Comparison of ENCODE assay signal across 18 cellular contexts in genomic region chr1:45356186-45356585, GRCh38. TPM values are rescaled to one million over a fixed set of nuclear protein-coding genes. Genes with fewer than 3 reads are reported as not detected.
A peak's percentile ranks its signal among the peaks of the same experiment; 100 is the strongest.
DNase-seq lines count a peak whose midpoint lies in the region; ATAC-seq and TF ChIP-seq lines count a peak whose summit lies in the region.
"Had no signal": no experiment of that assay in that cellular context is flagged by ENCODE, and none has a peak within 500 bp of the region (broad histone marks: within the 10 kb centered on the region; RNA-seq: fewer than 3 reads in every experiment).

No MANE protein-coding gene starts in this region.

- H3K27ac Mint-ChIP-seq in Calu3 (ENCODE audit: unreplicated experiment) (no peak overlapping the region), WTC11 (0 out of 2 replicates have a peak overlapping the region, but pooled peaks have one; percentile 8)
- H3K27ac Mint-ChIP-seq: activated naive CD8-positive, alpha-beta T cell; endodermal cell had no signal

- no peaks in the 10 kb centered on the region for H3K36me3 ChIP-seq in A673 (ENCODE audit: insufficient read depth, low read length, poor library complexity, severe bottlenecking)
- H3K36me3 ChIP-seq: right atrium auricular region, uterus had no signal

- intact Hi-C loops in Calu3 (cut with micrococcal nuclease; ENCODE audit: unreplicated experiment): no loop called here
- intact Hi-C loops in A673 (cut with micrococcal nuclease; ENCODE audit: unreplicated experiment): loop anchor here (5.0 to 10.0 kb wide), 2 partner anchors 216 to 529 kb away; no protein-coding TSS in a partner anchor

- H3K4me1 ChIP-seq in A673 (ENCODE audit: insufficient read depth, low read length, poor library complexity, severe bottlenecking): no peaks in the 10 kb centered on the region

- POLR2A ChIA-PET in WTC11 (lab: Charles Lee): interaction anchor here (2.0 kb wide), 1 partner anchor 16 kb away, joined by 9 read pairs; the partner anchor contains the start of genes MUTYH and TOE1
- POLR2A ChIA-PET in A673 (lab: Charles Lee; ENCODE audit: low non-redundant PET): no interaction called here

- peaks cover 17% of the 10 kb centered on the region for H3K4me1 Mint-ChIP-seq in Calu3 (ENCODE audit: low read depth, unreplicated experiment)
- H3K4me1 Mint-ChIP-seq in WTC11: peaks cover 23% of the 10 kb centered on the region

- H3K9me3 Mint-ChIP-seq in Calu3 (ENCODE audit: low read depth, unreplicated experiment) (no peaks in the 10 kb centered on the region), WTC11 (no peaks in the 10 kb centered on the region)
- H3K9me3 Mint-ChIP-seq: endodermal cell had no signal

- no peaks in the 10 kb centered on the region for H3K9me3 ChIP-seq in A673 (ENCODE audit: low read depth, low read length, poor library complexity, severe bottlenecking)
- H3K9me3 ChIP-seq: BLaER1 treated with 17β-estradiol and CSF1 and Interleukin-3, amounts not matched to agents 10 nM and 100 nM; right atrium auricular region; uterus had no signal

- ATAC-seq in WTC11 (no peak), HG02678 (IDR thresholded peaks at IDR 0.05; ENCODE audit: unreplicated experiment) (no peak)

- TF ChIP-seq CTCF in Calu3 (IDR thresholded peaks at IDR 0.05; ENCODE audit: unreplicated experiment): no peak
- no peak for TF ChIP-seq CTCF in WTC11 (IDR thresholded peaks at IDR 0.05)
- no peak for TF ChIP-seq CTCF in A673 (conservative IDR thresholded peaks at IDR 0.05; ENCODE audit: low read depth, low read length)

- H3K27me3 Mint-ChIP-seq in Calu3 (ENCODE audit: unreplicated experiment): no peaks in the 10 kb centered on the region
- no peaks in the 10 kb centered on the region for H3K27me3 Mint-ChIP-seq in WTC11 (ENCODE audit: low read depth)
- H3K27me3 Mint-ChIP-seq: activated naive CD8-positive, alpha-beta T cell had no signal

- H3K4me3 Mint-ChIP-seq in Calu3 (ENCODE audit: low read depth, unreplicated experiment): no peak overlapping the region
- H3K4me3 Mint-ChIP-seq in WTC11: no peak overlapping the region
- H3K4me3 Mint-ChIP-seq: activated naive CD8-positive, alpha-beta T cell; endodermal cell had no signal

- CTCF ChIA-PET in Calu3 (lab: Charles Lee) (interaction anchor here (0.9 to 2.9 kb wide), 4 partner anchors 16 to 213 kb away, joined by 3 to 16 read pairs (median 4); partner anchors contain the start of genes MMACHC, MUTYH and TOE1), WTC11 (lab: Charles Lee) (interaction anchor here (0.6 to 6.5 kb wide), 5 partner anchors 51 to 576 kb away, joined by 3 to 170 read pairs (median 4); partner anchors contain the start of gene TESK2), A673 (lab: Charles Lee) (no interaction called here)

- H3K4me3 ChIP-seq in A673 (ENCODE audit: low read depth, low read length, poor library complexity, severe bottlenecking): no peak overlapping the region
- H3K4me3 ChIP-seq: BLaER1 treated with 17β-estradiol and CSF1 and Interleukin-3, amounts not matched to agents 10 nM and 100 nM; lung; right atrium auricular region; uterus had no signal

- DNase-seq in Calu3 (peak; percentile 23), NCI-H2107 (lab: John Stamatoyannopoulos, UW) (peak; percentile 33), WTC11 (ENCODE audit: low spot score) (no peak), left kidney (ENCODE audit: low read depth, low spot score) (peak; percentile 24), A673 (ENCODE audit: low spot score) (no peak), anterior cingulate cortex (lab: John Stamatoyannopoulos, UW) (no peak), A172 (ENCODE audit: low spot score) (no peak)
- DNase-seq: endodermal cell, KBM-7, NCI-H1694, NCI-H524 treated with DMSO at 0.1 percent for 48 hours, uterus had no signal

- H3K27ac ChIP-seq in A673 (ENCODE audit: low read depth, low read length, poor library complexity, severe bottlenecking): no peak overlapping the region
- H3K27ac ChIP-seq: BLaER1 treated with 17β-estradiol and CSF1 and Interleukin-3, amounts not matched to agents 10 nM and 100 nM; right atrium auricular region; uterus had no signal

- no TSS peak for BruUV-seq in Calu3 (replicated peaks; lab: Mats Ljungman, UMichigan)
- BruUV-seq in A673 (replicated peaks; lab: Mats Ljungman, UMichigan): no TSS peak

- H3K36me3 Mint-ChIP-seq in Calu3 (ENCODE audit: insufficient read depth, unreplicated experiment): no peaks in the 10 kb centered on the region
- H3K36me3 Mint-ChIP-seq in WTC11: no peaks in the 10 kb centered on the region

- H3K27me3 ChIP-seq in A673 (replicated peaks; ENCODE audit: insufficient read depth, low read depth, low read length, poor library complexity): no peaks in the 10 kb centered on the region
- H3K27me3 ChIP-seq: BLaER1 treated with 17β-estradiol and CSF1 and Interleukin-3, amounts not matched to agents 10 nM and 100 nM; right atrium auricular region; uterus had no signal

TF ChIP-seq in WTC11, 78 proteins besides CTCF, POLR2A, EP300 and RAD21:
- no peak for TF ChIP-seq NR3C1 (CRISPR knock-in tag; conservative IDR thresholded peaks at IDR 0.05; ENCODE audit: low read depth)
- TF ChIP-seq JAZF1 (CRISPR knock-in tag; IDR thresholded peaks at IDR 0.05): no peak
- TF ChIP-seq RORB (CRISPR knock-in tag; IDR thresholded peaks at IDR 0.05): no peak
- TF ChIP-seq ZNF232 (CRISPR knock-in tag; IDR thresholded peaks at IDR 0.05): no peak
- no peak for TF ChIP-seq FOXP4 (CRISPR knock-in tag; IDR thresholded peaks at IDR 0.05)
- TF ChIP-seq E2F1 (CRISPR knock-in tag; IDR thresholded peaks at IDR 0.05): no peak
- TF ChIP-seq ZNF416 (CRISPR knock-in tag; IDR thresholded peaks at IDR 0.05): no peak
- no peak for TF ChIP-seq ATF3 (CRISPR knock-in tag; conservative IDR thresholded peaks at IDR 0.05)
- no peak for TF ChIP-seq TEAD1 (CRISPR knock-in tag; IDR thresholded peaks at IDR 0.05)
- TF ChIP-seq NFATC4 (CRISPR knock-in tag; IDR thresholded peaks at IDR 0.05): no peak
- TF ChIP-seq ZNF671 (CRISPR knock-in tag; IDR thresholded peaks at IDR 0.05): no peak
- TF ChIP-seq ZNF425 (CRISPR knock-in tag; conservative IDR thresholded peaks at IDR 0.05): no peak
- no peak for TF ChIP-seq ZNF317 (CRISPR knock-in tag; IDR thresholded peaks at IDR 0.05; ENCODE audit: borderline replicate concordance, low read depth)
- no peak for TF ChIP-seq GABPB1 (CRISPR knock-in tag; IDR thresholded peaks at IDR 0.05)
- TF ChIP-seq IRF2 (CRISPR knock-in tag; IDR thresholded peaks at IDR 0.05; ENCODE audit: borderline replicate concordance, low read depth): no peak

RNA-seq across cellular contexts. Expression of gene MUTYH, which starts 15.9 kb away (rescaled TPM):
- total RNA-seq in Calu3 (2022) (48.1 and 53.1 TPM in 2 replicates), WTC11 (2021) (58.3 to 67.2 TPM (median 65.7 TPM) in 3 replicates), A673 (2021) (26.7 and 26.8 TPM in 2 replicates)
- total RNA-seq in A172 (2014; rRNA removed; shearing (Covaris generic)): 8.9 and 13.2 TPM in 2 replicates

RNA-seq across cellular contexts. Expression of gene TOE1, which starts 16.2 kb away (rescaled TPM):
- 14.2 TPM in 2 replicates for total RNA-seq in Calu3 (2022)
- total RNA-seq in WTC11 (2021): 7.4 to 10.9 TPM (median 10.0 TPM) in 3 replicates
- 20.6 TPM in 2 replicates for total RNA-seq in A673 (2021)
- 10.8 and 14.9 TPM in 2 replicates for total RNA-seq in A172 (2014; rRNA removed; shearing (Covaris generic))

RNA-seq across cellular contexts. Expression of gene HPDL, which starts 29.5 kb away (rescaled TPM):
- total RNA-seq in Calu3 (2022): 8.4 and 9.7 TPM in 2 replicates
- total RNA-seq in WTC11 (2021): 24.9 to 44.0 TPM (median 27.8 TPM) in 3 replicates
- total RNA-seq in A673 (2021): 7.3 and 7.8 TPM in 2 replicates
- not detected in 2 replicates for total RNA-seq in A172 (2014; rRNA removed; shearing (Covaris generic))
- total RNA-seq: myocyte, right atrium auricular region had no signal

Comparison
In these comparisons a context has a peak if more than half of its experiments do, and no peak if none do; other contexts are left out.
1. DNase-seq: peak in Calu3 (single experiment), NCI-H2107 (single experiment) and left kidney (single experiment); none in WTC11 (single experiment), A673 (single experiment), anterior cingulate cortex (0 of 58) and A172 (single experiment).